Comparison of ENCODE assay signal across 7 cellular contexts in the genomic region with DNA sequence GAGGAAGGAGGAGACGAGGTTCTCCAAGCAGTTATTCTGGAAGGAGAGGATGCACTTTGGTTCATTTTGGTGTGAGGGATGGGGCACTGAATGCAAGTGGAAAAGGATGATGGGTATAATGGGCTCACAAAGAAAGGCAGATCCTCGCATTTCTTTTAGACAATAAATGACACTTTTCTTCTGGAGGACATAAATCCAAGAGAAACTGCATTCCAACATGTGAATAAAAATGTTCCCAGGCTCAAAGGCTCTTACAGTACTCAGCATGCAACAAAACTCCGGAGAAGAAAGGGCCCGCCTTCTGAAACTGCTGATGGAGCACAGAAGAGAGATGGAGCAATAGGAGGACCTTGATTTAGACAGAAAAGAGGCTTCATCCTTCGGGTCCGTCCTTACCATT.
"Had no signal": no experiment of that assay in that cellular context is flagged by ENCODE, and none has a peak within 500 bp of the region (broad histone marks: within the 10 kb centered on the region; RNA-seq: fewer than 3 reads in every experiment).

No MANE protein-coding gene starts in this region.

- ATAC-seq: GM23338, HepG2 had no signal

- H3K36me3 Mint-ChIP-seq: IgD-negative memory B cell had no signal

- H3K4me1 Mint-ChIP-seq: GM23338, H9, IgD-negative memory B cell had no signal

- H3K27ac Mint-ChIP-seq: GM23338, HFFc6, IgD-negative memory B cell had no signal

- DNase-seq: H9, HCEC 1CT, HFFc6, KBM-7 had no signal

- H3K4me3 ChIP-seq: GM23338 had no signal

- H3K4me3 Mint-ChIP-seq: GM23338, H9, HFFc6, IgD-negative memory B cell had no signal
